In genomic region chr3:143763568-143764162, GRCh38 we compare ENCODE assay signal across 11 cellular contexts.
DNase-seq lines count a peak whose midpoint lies in the region; ATAC-seq and TF ChIP-seq lines count a peak whose summit lies in the region.
"Had no signal": no experiment of that assay in that cellular context is flagged by ENCODE, and none has a peak within 500 bp of the region (broad histone marks: within the 10 kb centered on the region; RNA-seq: fewer than 3 reads in every experiment).

No MANE protein-coding gene starts in this region.

- H3K4me3 ChIP-seq in BE2C (ENCODE audit: low read depth, low read length), result no peak overlapping the region

- ATAC-seq in HG02938 (IDR thresholded peaks at IDR 0.05; ENCODE audit: unreplicated experiment) (no peak), GM18498 (IDR thresholded peaks at IDR 0.05; ENCODE audit: unreplicated experiment) (no peak), GM18907 (IDR thresholded peaks at IDR 0.05; ENCODE audit: unreplicated experiment) (no peak), Right ventricle myocardium inferior (no peak)

- TF ChIP-seq CTCF in BE2C (IDR thresholded peaks at IDR 0.05; ENCODE audit: low read depth, low read length), result peak; percentile 68

- H3K4me1 ChIP-seq in BE2C, result peaks cover under 1% of the 10 kb centered on the region; the same call in 1 of the 2 replicates

- no peaks in the 10 kb centered on the region for H3K9me3 ChIP-seq in BE2C

- CTCF ChIA-PET in HEK293T (lab: Yijun Ruan, JAX), result interaction anchor here (0.6 kb wide), 1 partner anchor 477 kb away, joined by 3 read pairs; no protein-coding TSS in a partner anchor

- no peak for DNase-seq in BE2C
- no peak for DNase-seq in HEK293T (ENCODE audit: extremely low spot score)
- DNase-seq in amniotic epithelial cell (ENCODE audit: low read depth), result peak; percentile 31
- DNase-seq in left kidney (ENCODE audit: low read depth, low spot score), result peak; percentile 25
- DNase-seq in Right ventricle myocardium inferior (ENCODE audit: missing footprints), result no peak
- DNase-seq: activated naive CD4-positive, alpha-beta T cell treated with anti-CD3 and anti-CD28 coated beads, Interleukin-2, amount 10 ng/mL, durations not matched to agents 7 days and 5 days; SHP77; stimulated activated CD4-positive, alpha-beta T cell treated with anti-CD3 and anti-CD28 coated beads, Interleukin-4, amount 100 ng/mL, for 24 hours had no signal

- no peaks in the 10 kb centered on the region for H3K27me3 ChIP-seq in BE2C

- POLR2A ChIA-PET in HEK293T (lab: Yijun Ruan, JAX), result no interaction called here

- intact Hi-C loops in Right ventricle myocardium inferior (cut with DNase I), result no loop called here

- no peaks in the 10 kb centered on the region for H3K36me3 ChIP-seq in BE2C

TF ChIP-seq in HEK293T, 16 proteins besides CTCF, POLR2A, EP300 and RAD21:
- TF ChIP-seq FOXK2 (IDR thresholded peaks at IDR 0.05) (no peak), LEF1 (IDR thresholded peaks at IDR 0.05; ENCODE audit: borderline replicate concordance) (no peak), L3MBTL2 (conservative IDR thresholded peaks at IDR 0.05) (no peak), HDGF (IDR thresholded peaks at IDR 0.05; ENCODE audit: borderline replicate concordance) (no peak), PKNOX1 (IDR thresholded peaks at IDR 0.05) (no peak), ZNF384 (IDR thresholded peaks at IDR 0.05) (peak; percentile 75), NFRKB (IDR thresholded peaks at IDR 0.05) (no peak)

Comparison
In these comparisons a context has a peak if more than half of its experiments do, and no peak if none do; other contexts are left out.
1. DNase-seq: peak in amniotic epithelial cell (single experiment) and left kidney (single experiment); none in BE2C (single experiment), HEK293T (single experiment) and Right ventricle myocardium inferior (single experiment).